ENCODE assay signal across 1 cellular context in genomic region chr7:132009778-132010177, GRCh38.
TF ChIP-seq lines count a peak whose summit lies in the region.

No MANE protein-coding gene starts in this region.

TF ChIP-seq in WTC11, 78 proteins besides CTCF, POLR2A, EP300 and RAD21 (continued from another document):
- TF ChIP-seq, protein P1, sequence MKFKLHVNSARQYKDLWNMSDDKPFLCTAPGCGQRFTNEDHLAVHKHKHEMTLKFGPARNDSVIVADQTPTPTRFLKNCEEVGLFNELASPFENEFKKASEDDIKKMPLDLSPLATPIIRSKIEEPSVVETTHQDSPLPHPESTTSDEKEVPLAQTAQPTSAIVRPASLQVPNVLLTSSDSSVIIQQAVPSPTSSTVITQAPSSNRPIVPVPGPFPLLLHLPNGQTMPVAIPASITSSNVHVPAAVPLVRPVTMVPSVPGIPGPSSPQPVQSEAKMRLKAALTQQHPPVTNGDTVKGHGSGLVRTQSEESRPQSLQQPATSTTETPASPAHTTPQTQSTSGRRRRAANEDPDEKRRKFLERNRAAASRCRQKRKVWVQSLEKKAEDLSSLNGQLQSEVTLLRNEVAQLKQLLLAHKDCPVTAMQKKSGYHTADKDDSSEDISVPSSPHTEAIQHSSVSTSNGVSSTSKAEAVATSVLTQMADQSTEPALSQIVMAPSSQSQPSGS (CRISPR knock-in tag; IDR thresholded peaks at IDR 0.05; ENCODE audit: borderline replicate concordance, low read depth), result no peak
- TF ChIP-seq KAT7 (CRISPR knock-in tag; IDR thresholded peaks at IDR 0.05; ENCODE audit: borderline replicate concordance) (no peak), GABPB1 (CRISPR knock-in tag; IDR thresholded peaks at IDR 0.05) (no peak), ZNF317 (CRISPR knock-in tag; IDR thresholded peaks at IDR 0.05; ENCODE audit: borderline replicate concordance, low read depth) (no peak), FOXK1 (CRISPR knock-in tag; IDR thresholded peaks at IDR 0.05) (no peak), TP53 (CRISPR knock-in tag; IDR thresholded peaks at IDR 0.05) (no peak)
